Comparison of ENCODE assay signal across 1 cellular context in the genomic region with DNA sequence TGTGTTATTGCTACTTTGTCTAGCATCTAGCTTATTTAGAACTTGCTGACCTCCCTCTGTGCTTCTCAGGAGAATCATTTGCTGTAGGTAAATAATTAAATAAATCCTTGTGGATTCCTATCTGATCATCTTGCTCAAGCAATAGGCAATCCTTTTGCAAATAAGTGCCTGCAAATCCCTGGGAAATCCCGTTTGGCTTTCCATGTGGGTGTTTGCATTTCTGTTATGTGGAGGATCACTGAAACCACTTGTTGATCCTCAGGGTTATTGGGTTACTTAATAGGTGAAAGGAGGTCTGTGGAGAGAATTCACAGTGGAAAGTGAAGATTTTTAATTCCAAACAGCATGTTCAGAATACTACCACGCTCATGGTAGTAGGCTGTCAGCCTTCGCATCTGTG.
TF ChIP-seq lines count a peak whose summit lies in the region.

No MANE protein-coding gene starts in this region.

TF ChIP-seq in GM23338, 12 proteins besides CTCF, POLR2A, EP300 and RAD21 (continued from another document):
- TF ChIP-seq, protein P1, sequence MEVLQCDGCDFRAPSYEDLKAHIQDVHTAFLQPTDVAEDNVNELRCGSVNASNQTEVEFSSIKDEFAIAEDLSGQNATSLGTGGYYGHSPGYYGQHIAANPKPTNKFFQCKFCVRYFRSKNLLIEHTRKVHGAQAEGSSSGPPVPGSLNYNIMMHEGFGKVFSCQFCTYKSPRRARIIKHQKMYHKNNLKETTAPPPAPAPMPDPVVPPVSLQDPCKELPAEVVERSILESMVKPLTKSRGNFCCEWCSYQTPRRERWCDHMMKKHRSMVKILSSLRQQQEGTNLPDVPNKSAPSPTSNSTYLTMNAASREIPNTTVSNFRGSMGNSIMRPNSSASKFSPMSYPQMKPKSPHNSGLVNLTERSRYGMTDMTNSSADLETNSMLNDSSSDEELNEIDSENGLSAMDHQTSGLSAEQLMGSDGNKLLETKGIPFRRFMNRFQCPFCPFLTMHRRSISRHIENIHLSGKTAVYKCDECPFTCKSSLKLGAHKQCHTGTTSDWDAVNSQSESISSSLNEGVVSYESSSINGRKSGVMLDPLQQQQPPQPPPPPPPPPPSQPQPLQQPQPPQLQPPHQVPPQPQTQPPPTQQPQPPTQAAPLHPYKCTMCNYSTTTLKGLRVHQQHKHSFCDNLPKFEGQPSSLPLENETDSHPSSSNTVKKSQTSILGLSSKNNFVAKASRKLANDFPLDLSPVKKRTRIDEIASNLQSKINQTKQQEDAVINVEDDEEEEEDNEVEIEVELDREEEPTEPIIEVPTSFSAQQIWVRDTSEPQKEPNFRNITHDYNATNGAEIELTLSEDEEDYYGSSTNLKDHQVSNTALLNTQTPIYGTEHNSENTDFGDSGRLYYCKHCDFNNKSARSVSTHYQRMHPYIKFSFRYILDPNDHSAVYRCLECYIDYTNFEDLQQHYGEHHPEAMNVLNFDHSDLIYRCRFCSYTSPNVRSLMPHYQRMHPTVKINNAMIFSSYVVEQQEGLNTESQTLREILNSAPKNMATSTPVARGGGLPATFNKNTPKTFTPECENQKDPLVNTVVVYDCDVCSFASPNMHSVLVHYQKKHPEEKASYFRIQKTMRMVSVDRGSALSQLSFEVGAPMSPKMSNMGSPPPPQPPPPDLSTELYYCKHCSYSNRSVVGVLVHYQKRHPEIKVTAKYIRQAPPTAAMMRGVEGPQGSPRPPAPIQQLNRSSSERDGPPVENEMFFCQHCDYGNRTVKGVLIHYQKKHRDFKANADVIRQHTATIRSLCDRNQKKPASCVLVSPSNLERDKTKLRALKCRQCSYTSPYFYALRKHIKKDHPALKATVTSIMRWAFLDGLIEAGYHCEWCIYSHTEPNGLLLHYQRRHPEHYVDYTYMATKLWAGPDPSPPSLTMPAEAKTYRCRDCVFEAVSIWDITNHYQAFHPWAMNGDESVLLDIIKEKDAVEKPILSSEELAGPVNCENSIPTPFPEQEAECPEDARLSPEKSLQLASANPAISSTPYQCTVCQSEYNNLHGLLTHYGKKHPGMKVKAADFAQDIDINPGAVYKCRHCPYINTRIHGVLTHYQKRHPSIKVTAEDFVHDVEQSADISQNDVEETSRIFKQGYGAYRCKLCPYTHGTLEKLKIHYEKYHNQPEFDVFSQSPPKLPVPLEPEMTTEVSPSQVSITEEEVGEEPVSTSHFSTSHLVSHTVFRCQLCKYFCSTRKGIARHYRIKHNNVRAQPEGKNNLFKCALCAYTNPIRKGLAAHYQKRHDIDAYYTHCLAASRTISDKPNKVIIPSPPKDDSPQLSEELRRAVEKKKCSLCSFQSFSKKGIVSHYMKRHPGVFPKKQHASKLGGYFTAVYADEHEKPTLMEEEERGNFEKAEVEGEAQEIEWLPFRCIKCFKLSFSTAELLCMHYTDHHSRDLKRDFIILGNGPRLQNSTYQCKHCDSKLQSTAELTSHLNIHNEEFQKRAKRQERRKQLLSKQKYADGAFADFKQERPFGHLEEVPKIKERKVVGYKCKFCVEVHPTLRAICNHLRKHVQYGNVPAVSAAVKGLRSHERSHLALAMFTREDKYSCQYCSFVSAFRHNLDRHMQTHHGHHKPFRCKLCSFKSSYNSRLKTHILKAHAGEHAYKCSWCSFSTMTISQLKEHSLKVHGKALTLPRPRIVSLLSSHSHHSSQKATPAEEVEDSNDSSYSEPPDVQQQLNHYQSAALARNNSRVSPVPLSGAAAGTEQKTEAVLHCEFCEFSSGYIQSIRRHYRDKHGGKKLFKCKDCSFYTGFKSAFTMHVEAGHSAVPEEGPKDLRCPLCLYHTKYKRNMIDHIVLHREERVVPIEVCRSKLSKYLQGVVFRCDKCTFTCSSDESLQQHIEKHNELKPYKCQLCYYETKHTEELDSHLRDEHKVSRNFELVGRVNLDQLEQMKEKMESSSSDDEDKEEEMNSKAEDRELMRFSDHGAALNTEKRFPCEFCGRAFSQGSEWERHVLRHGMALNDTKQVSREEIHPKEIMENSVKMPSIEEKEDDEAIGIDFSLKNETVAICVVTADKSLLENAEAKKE (CRISPR knock-in tag; IDR thresholded peaks at IDR 0.05), result no peak
- TF ChIP-seq STAT1 (IDR thresholded peaks at IDR 0.05; ENCODE audit: unreplicated experiment), result no peak
- TF ChIP-seq ZNF114 (CRISPR knock-in tag; IDR thresholded peaks at IDR 0.05), result no peak
